ENCODE assay signal across 31 cellular contexts in the genomic region with DNA sequence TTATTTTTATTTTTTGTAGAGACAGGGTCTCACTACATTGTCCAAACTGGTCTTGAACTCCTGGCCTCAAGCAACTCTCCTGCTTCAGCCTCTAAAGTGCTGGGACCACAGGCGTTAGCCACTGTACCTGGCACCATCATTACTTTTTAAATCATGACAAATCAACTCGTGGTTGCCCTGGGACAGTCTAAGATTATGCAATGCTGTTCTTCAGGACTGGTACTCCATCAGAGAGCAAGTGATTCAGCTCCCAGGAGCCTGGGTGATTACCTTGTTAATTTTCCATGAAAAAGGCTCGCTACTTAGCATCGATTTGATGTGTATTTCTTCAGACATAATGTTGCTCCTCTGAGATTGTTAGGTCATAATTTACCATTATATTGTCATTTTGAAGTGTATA.
"Had no signal": no experiment of that assay in that cellular context is flagged by ENCODE, and none has a peak within 500 bp of the region (broad histone marks: within the 10 kb centered on the region; RNA-seq: fewer than 3 reads in every experiment).

No MANE protein-coding gene starts in this region.

- H3K36me3 ChIP-seq: colonic mucosa, gastroesophageal sphincter, heart right ventricle, lower lobe of right lung, neutrophil, prostate gland, sigmoid colon, stomach, thyroid gland had no signal

- ATAC-seq: gastroesophageal sphincter; heart right ventricle; left ventricle myocardium superior; lower lobe of right lung; mucosa of descending colon; natural killer cell treated with Interleukin-12 subunit alpha and Interleukin-12 subunit beta and Interleukin-15 and Interleukin-18, amount 100 ng/mL, for 72 hours; right cardiac atrium; stimulated activated effector memory CD8-positive, alpha-beta T cell treated with anti-CD3 and anti-CD28 coated beads, Interleukin-12 subunit alpha, Interleukin-12 subunit beta, amount 100 ng/mL, for 72 hours had no signal

- H3K4me3 Mint-ChIP-seq: central memory CD8-positive, alpha-beta T cell; dendritic cell treated with granulocyte-macrophage colony-stimulating factor and Interleukin-4, amounts not matched to agents 40 ng/mL and 50 ng/mL, for 4 days; endodermal cell; memory B cell; mesothelial cell of epicardium; naive B cell; natural killer cell treated with Interleukin-12 subunit alpha and Interleukin-12 subunit beta and Interleukin-15 and Interleukin-18, amount 100 ng/mL, for 72 hours; neural crest cell; stimulated activated effector memory CD8-positive, alpha-beta T cell treated with anti-CD3 and anti-CD28 coated beads, Interleukin-12 subunit alpha, Interleukin-12 subunit beta, amount 100 ng/mL, for 72 hours had no signal

- H3K36me3 Mint-ChIP-seq: memory B cell; mesothelial cell of epicardium; naive B cell; natural killer cell treated with Interleukin-12 subunit alpha and Interleukin-12 subunit beta and Interleukin-15 and Interleukin-18, amount 100 ng/mL, for 72 hours; stimulated activated effector memory CD8-positive, alpha-beta T cell treated with anti-CD3 and anti-CD28 coated beads, Interleukin-12 subunit alpha, Interleukin-12 subunit beta, amount 100 ng/mL, for 72 hours had no signal

- H3K4me1 Mint-ChIP-seq: central memory CD8-positive, alpha-beta T cell; endodermal cell; memory B cell; naive B cell; neural crest cell; stimulated activated effector memory CD8-positive, alpha-beta T cell treated with anti-CD3 and anti-CD28 coated beads, Interleukin-12 subunit alpha, Interleukin-12 subunit beta, amount 100 ng/mL, for 72 hours had no signal

- H3K27me3 ChIP-seq: colonic mucosa, gastroesophageal sphincter, heart right ventricle, neutrophil, sigmoid colon, stomach, thyroid gland had no signal

- H3K9me3 ChIP-seq: colonic mucosa, gastroesophageal sphincter, heart right ventricle, lower lobe of right lung, mucosa of descending colon, neutrophil, prostate gland, sigmoid colon, stomach, thyroid gland had no signal

- H3K9me3 Mint-ChIP-seq: dendritic cell treated with granulocyte-macrophage colony-stimulating factor and Interleukin-4, amounts not matched to agents 40 ng/mL and 50 ng/mL, for 4 days; endodermal cell; memory B cell; mesothelial cell of epicardium; naive B cell; neural crest cell had no signal

- H3K27ac Mint-ChIP-seq: dendritic cell treated with granulocyte-macrophage colony-stimulating factor and Interleukin-4, amounts not matched to agents 40 ng/mL and 50 ng/mL, for 4 days; endodermal cell; memory B cell; mesothelial cell of epicardium; naive B cell; natural killer cell treated with Interleukin-12 subunit alpha and Interleukin-12 subunit beta and Interleukin-15 and Interleukin-18, amount 100 ng/mL, for 72 hours; stimulated activated effector memory CD8-positive, alpha-beta T cell treated with anti-CD3 and anti-CD28 coated beads, Interleukin-12 subunit alpha, Interleukin-12 subunit beta, amount 100 ng/mL, for 72 hours had no signal

- H3K4me1 ChIP-seq: colonic mucosa, gastroesophageal sphincter, heart right ventricle, lower lobe of right lung, parathyroid adenoma, prostate gland, sigmoid colon, stomach, thyroid gland had no signal

- H3K27ac ChIP-seq: colonic mucosa, gastroesophageal sphincter, heart right ventricle, lower lobe of right lung, neutrophil, parathyroid adenoma, prostate gland, sigmoid colon, stomach, thyroid gland had no signal

- H3K27me3 Mint-ChIP-seq: central memory CD8-positive, alpha-beta T cell; memory B cell; natural killer cell treated with Interleukin-12 subunit alpha and Interleukin-12 subunit beta and Interleukin-15 and Interleukin-18, amount 100 ng/mL, for 72 hours had no signal

- H3K4me3 ChIP-seq: colonic mucosa, gastroesophageal sphincter, heart right ventricle, lower lobe of right lung, mucosa of descending colon, prostate gland, sigmoid colon, stomach, thyroid gland had no signal

- DNase-seq: colonic mucosa; effector CD8-positive, alpha-beta T cell; endodermal cell; foreskin fibroblast; glutamatergic neuron; heart right ventricle; hippocampal formation; kidney glomerular epithelial cell; left ventricle myocardium superior; lower lobe of right lung; mucosa of descending colon; naive B cell; right cardiac atrium; sigmoid colon; stimulated activated CD4-positive, alpha-beta T cell treated with anti-CD3 and anti-CD28 coated beads, Interleukin-2, amount 100 ng/mL, for 24 hours; stimulated activated CD4-positive, alpha-beta T cell treated with anti-CD3 and anti-CD28 coated beads, Interleukin-4, amount 100 ng/mL, for 24 hours; stimulated activated naive CD4-positive, alpha-beta T cell treated with Interleukin-2 at 50 U/mL for 16 hours; stomach; thyroid gland; trophoblast cell had no signal
